11 cellular contexts compared by ENCODE assay signal in genomic region chr20:22584922-22585785, GRCh38. TPM values are rescaled to one million over a fixed set of nuclear protein-coding genes. Genes with fewer than 3 reads are reported as not detected.
DNase-seq lines count a peak whose midpoint lies in the region; ATAC-seq, FAIRE-seq and TF ChIP-seq lines count a peak whose summit lies in the region.
"Had no signal": no experiment of that assay in that cellular context is flagged by ENCODE, and none has a peak within 500 bp of the region (broad histone marks: within the 10 kb centered on the region; RNA-seq: fewer than 3 reads in every experiment).

No MANE protein-coding gene starts in this region.

- H3K36me3 ChIP-seq in body of pancreas (replicated peaks in 1 of 2; ENCODE audit: insufficient read depth in 1 of 2, low read depth in 2 of 2) (no peaks in the 10 kb centered on the region), liver (ENCODE audit: control insufficient read depth in 4 of 4, insufficient read depth in 3 of 4, low read depth in 1 of 4, low read length in 3 of 4) (no peaks in the 10 kb centered on the region)

- peaks cover 78% of the 10 kb centered on the region for H3K27me3 Mint-ChIP-seq in activated naive CD4-positive, alpha-beta T cell treated with anti-CD3 and anti-CD28 coated beads, Interleukin-2, amount 10 ng/mL, durations not matched to agents 7 days and 5 days

- peak overlapping the region; percentile 97 to 99 (median 98) for H3K27ac ChIP-seq in body of pancreas
- peak overlapping the region; percentile 96 to 97 for H3K27ac ChIP-seq in liver (ENCODE audit: low read depth in 1 of 2, low read length in 2 of 2)

- FAIRE-seq in GM19239 (lab: Jason Lieb, UNC): no peak

- ATAC-seq in activated naive CD4-positive, alpha-beta T cell treated with anti-CD3 and anti-CD28 coated beads, Interleukin-2, amount 50 U/mL, for 72 hours: no peak
- ATAC-seq in body of pancreas (peak; percentile 55), HG02798 (IDR thresholded peaks at IDR 0.05; ENCODE audit: poor library complexity, unreplicated experiment) (no peak)

- H3K36me3 Mint-ChIP-seq in activated naive CD4-positive, alpha-beta T cell treated with anti-CD3 and anti-CD28 coated beads, Interleukin-2, amount 10 ng/mL, durations not matched to agents 7 days and 5 days: peaks cover 6% of the 10 kb centered on the region
- H3K36me3 Mint-ChIP-seq in activated naive CD4-positive, alpha-beta T cell treated with anti-CD3 and anti-CD28 coated beads, Interleukin-2, amount 50 U/mL, for 72 hours: peaks cover 12 to 22% of the 10 kb centered on the region in 2 donors

- TF ChIP-seq CTCF in body of pancreas (IDR thresholded peaks at IDR 0.05): peak in 3 of 7 experiments; percentile 1 to 15 (median 13)
- no peak for TF ChIP-seq CTCF in liver (IDR thresholded peaks at IDR 0.05; ENCODE audit: low read depth, low read length, missing input control)

- no peaks in the 10 kb centered on the region for H3K9me3 ChIP-seq in body of pancreas
- H3K9me3 ChIP-seq in liver (ENCODE audit: control insufficient read depth in 4 of 4, low read length in 3 of 4): no peaks in the 10 kb centered on the region

- H3K4me3 ChIP-seq in body of pancreas: peak overlapping the region; percentile 9 to 20
- peak overlapping the region; percentile 81 to 91 (median 86) for H3K4me3 ChIP-seq in liver (ENCODE audit: low read depth in 1 of 3, low read length in 3 of 3)

- CTCF ChIA-PET in activated naive CD4-positive, alpha-beta T cell treated with anti-CD3 and anti-CD28 coated beads, Interleukin-2, amount 10 ng/mL, durations not matched to agents 7 days and 5 days (lab: Charles Lee): interaction anchor here (1.3 to 2.3 kb wide), 2 partner anchors 16 to 246 kb away, joined by 4 to 24 read pairs; no protein-coding TSS in a partner anchor

- peak; percentile 13 to 43 for TF ChIP-seq RAD21 in liver (IDR thresholded peaks at IDR 0.05)

- H3K4me1 Mint-ChIP-seq in activated naive CD4-positive, alpha-beta T cell treated with anti-CD3 and anti-CD28 coated beads, Interleukin-2, amount 10 ng/mL, durations not matched to agents 7 days and 5 days: no peaks in the 10 kb centered on the region
- H3K4me1 Mint-ChIP-seq: central memory CD8-positive, alpha-beta T cell had no signal

- DNase-seq in activated naive CD4-positive, alpha-beta T cell treated with anti-CD3 and anti-CD28 coated beads, Interleukin-2, amount 10 ng/mL, durations not matched to agents 7 days and 5 days: no peak
- no peak for DNase-seq in activated naive CD4-positive, alpha-beta T cell treated with anti-CD3 and anti-CD28 coated beads, Interleukin-2, amount 50 U/mL, for 72 hours (ENCODE audit: low spot score in 2 of 2)
- DNase-seq in body of pancreas: peak; percentile 68 to 83 (median 72)
- DNase-seq in NCI-H345 (lab: John Stamatoyannopoulos, UW): no peak
- DNase-seq in cardiac septum (ENCODE audit: low spot score): no peak
- no peak for DNase-seq in GM19239 (ENCODE audit: insufficient read length, low spot score)
- DNase-seq: NCI-H187 had no signal

- H3K9ac ChIP-seq in liver (ENCODE audit: low read depth in 1 of 2, low read length in 2 of 2): peak overlapping the region; percentile 60 to 84

- 0 to 2% methylated on average over 37 to 51 of the region's 58 CpGs for WGBS in body of pancreas, 2 donors
- WGBS in liver: 3% methylated on average over 58 of the region's 58 CpGs

- peaks cover 38% of the 10 kb centered on the region for H3K4me1 ChIP-seq in body of pancreas
- peaks cover 4 to 45% (median 30%) of the 10 kb centered on the region in 4 donors for H3K4me1 ChIP-seq in liver (ENCODE audit: control insufficient read depth in 4 of 4, insufficient read depth in 4 of 4, low read length in 3 of 4)

- H3K27ac Mint-ChIP-seq in activated naive CD4-positive, alpha-beta T cell treated with anti-CD3 and anti-CD28 coated beads, Interleukin-2, amount 10 ng/mL, durations not matched to agents 7 days and 5 days: peak overlapping the region; percentile 49
- H3K27ac Mint-ChIP-seq in activated naive CD4-positive, alpha-beta T cell treated with anti-CD3 and anti-CD28 coated beads, Interleukin-2, amount 50 U/mL, for 72 hours: no peak overlapping the region

- peaks cover 2% of the 10 kb centered on the region for H3K9me3 Mint-ChIP-seq in activated naive CD4-positive, alpha-beta T cell treated with anti-CD3 and anti-CD28 coated beads, Interleukin-2, amount 10 ng/mL, durations not matched to agents 7 days and 5 days
- peaks cover 0 to 9% of the 10 kb centered on the region in 2 donors for H3K9me3 Mint-ChIP-seq in activated naive CD4-positive, alpha-beta T cell treated with anti-CD3 and anti-CD28 coated beads, Interleukin-2, amount 50 U/mL, for 72 hours

- no peaks in the 10 kb centered on the region for H3K27me3 ChIP-seq in body of pancreas
- peaks cover 0 to under 1% (median 0%) of the 10 kb centered on the region in 4 donors for H3K27me3 ChIP-seq in liver (ENCODE audit: control insufficient read depth in 4 of 4, insufficient read depth in 4 of 4, low read length in 3 of 4)

- intact Hi-C loops in body of pancreas (cut with DNase I): loop anchor here (5.0 to 10.0 kb wide), 2 partner anchors 97 to 130 kb away; no protein-coding TSS in a partner anchor
- intact Hi-C loops in cardiac septum (cut with DNase I): no loop called here

- TF ChIP-seq POLR2A in body of pancreas (IDR thresholded peaks at IDR 0.05): peak; percentile 27 to 79 (median 60)

- H3K4me3 Mint-ChIP-seq in activated naive CD4-positive, alpha-beta T cell treated with anti-CD3 and anti-CD28 coated beads, Interleukin-2, amount 10 ng/mL, durations not matched to agents 7 days and 5 days: no peak overlapping the region
- H3K4me3 Mint-ChIP-seq: central memory CD8-positive, alpha-beta T cell had no signal

TF ChIP-seq in liver, 16 proteins besides CTCF, POLR2A, EP300 and RAD21 (continues in another document):
- TF ChIP-seq HNF4A (conservative IDR thresholded peaks at IDR 0.05): peak; percentile 47 to 52
- TF ChIP-seq RXRA (IDR thresholded peaks at IDR 0.05): peak; percentile 43 to 59
- TF ChIP-seq EGR1 (IDR thresholded peaks at IDR 0.05; ENCODE audit: low read depth in 2 of 2): no peak
- TF ChIP-seq MAX (IDR thresholded peaks at IDR 0.05): no peak
- TF ChIP-seq FOXA2 (IDR thresholded peaks at IDR 0.05): peak; percentile 40
- peak; percentile 40 for TF ChIP-seq YY1 (IDR thresholded peaks at IDR 0.05)
- no peak for TF ChIP-seq ATF3 (IDR thresholded peaks at IDR 0.05)
- TF ChIP-seq REST (IDR thresholded peaks at IDR 0.05): no peak
- no peak for TF ChIP-seq ZBTB33 (IDR thresholded peaks at IDR 0.05)
- TF ChIP-seq JUND (IDR thresholded peaks at IDR 0.05): no peak
- TF ChIP-seq FOXA1 (IDR thresholded peaks at IDR 0.05): peak; percentile 43
- TF ChIP-seq SP1 (IDR thresholded peaks at IDR 0.05): peak; percentile 38
- TF ChIP-seq NR2F2 (IDR thresholded peaks at IDR 0.05): no peak
- TF ChIP-seq HNF4G (IDR thresholded peaks at IDR 0.05): no peak
- TF ChIP-seq TAF1 (conservative IDR thresholded peaks at IDR 0.05): no peak

RNA-seq across cellular contexts. Expression of gene FOXA2, which starts 0.8 kb away (rescaled TPM):
- not detected for total RNA-seq in activated naive CD4-positive, alpha-beta T cell treated with anti-CD3 and anti-CD28 coated beads, Interleukin-2, amount 50 U/mL, for 72 hours
- 10 to 100 TPM; 42.5 to 63.3 TPM for total RNA-seq in body of pancreas
- total RNA-seq in liver: 10 to 100 TPM in 1 of 2 donors, 1 to 10 TPM in 1; 5.2 to 10.6 TPM
- 10 to 100 TPM; 11.6 to 12.7 TPM for polyA plus RNA-seq in liver
- total RNA-seq in cardiac septum: not detected
- total RNA-seq: osteoblast had no signal

Comparison
In these comparisons a context has a peak if more than half of its experiments do, and no peak if none do; other contexts are left out.
1. DNase-seq: peak in body of pancreas (4 of 4); none in activated naive CD4-positive, alpha-beta T cell treated with anti-CD3 and anti-CD28 coated beads, Interleukin-2, amount 10 ng/mL, durations not matched to agents 7 days and 5 days (single experiment), activated naive CD4-positive, alpha-beta T cell treated with anti-CD3 and anti-CD28 coated beads, Interleukin-2, amount 50 U/mL, for 72 hours (0 of 2), NCI-H345 (single experiment), cardiac septum (single experiment) and GM19239 (single experiment).